ENCODE assay signal across 9 cellular contexts in the genomic region with DNA sequence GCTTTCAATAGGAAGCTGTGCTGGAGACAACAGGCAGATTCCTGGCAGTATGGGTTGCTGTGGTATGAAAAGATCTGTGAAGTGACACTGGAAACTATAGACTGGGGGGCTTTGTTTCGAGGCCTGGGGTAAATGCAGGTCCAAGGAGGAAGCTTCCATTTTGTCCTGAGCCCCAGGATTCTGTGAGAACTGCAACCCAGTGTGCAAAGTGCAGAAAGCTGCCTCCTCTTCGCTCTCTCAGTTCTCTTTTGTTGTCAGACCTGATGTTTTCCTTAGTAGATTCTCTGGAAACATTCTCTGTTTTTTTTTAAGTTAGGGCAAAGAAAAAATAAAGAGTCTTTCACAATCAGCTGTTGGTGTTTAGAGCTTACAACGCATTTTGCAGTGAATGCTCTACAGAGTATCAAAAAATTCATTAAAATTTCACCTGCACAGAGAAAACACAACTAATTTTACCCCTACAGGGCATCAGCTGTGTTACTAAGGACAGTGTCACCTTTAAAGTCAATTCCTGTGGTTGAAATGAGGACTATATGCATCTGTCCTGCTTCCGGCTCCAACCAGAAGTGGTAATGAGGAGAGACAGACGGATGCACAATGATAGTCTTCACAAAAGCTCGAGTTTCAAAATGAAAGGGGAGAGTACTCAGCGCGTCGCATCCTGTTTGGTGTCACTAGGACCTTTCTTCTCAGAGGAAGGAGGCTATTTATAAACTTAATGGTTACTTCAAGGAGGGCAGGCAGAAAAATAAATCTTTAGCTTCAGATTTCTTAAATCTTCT.
DNase-seq lines count a peak whose midpoint lies in the region; ATAC-seq and TF ChIP-seq lines count a peak whose summit lies in the region.
"Had no signal": no experiment of that assay in that cellular context is flagged by ENCODE, and none has a peak within 500 bp of the region (broad histone marks: within the 10 kb centered on the region; RNA-seq: fewer than 3 reads in every experiment).

No MANE protein-coding gene starts in this region.

- peak overlapping the region; percentile 57 for H3K4me3 Mint-ChIP-seq in activated CD4-positive, alpha-beta T cell treated with anti-CD3 and anti-CD28 coated beads for 36 hours
- peak overlapping the region; percentile 66 to 70 for H3K4me3 Mint-ChIP-seq in effector memory CD8-positive, alpha-beta T cell

- TF ChIP-seq CTCF in thyroid gland (IDR thresholded peaks at IDR 0.05): no peak

- CTCF ChIA-PET in activated CD4-positive, alpha-beta T cell treated with anti-CD3 and anti-CD28 coated beads for 36 hours (lab: Charles Lee): interaction anchor here (0.5 to 1.8 kb wide), 11 partner anchors 12 to 794 kb away, joined by 3 to 15 read pairs (median 3); no protein-coding TSS in a partner anchor

- POLR2A ChIA-PET in activated CD4-positive, alpha-beta T cell treated with anti-CD3 and anti-CD28 coated beads for 36 hours (lab: Charles Lee): interaction anchor here (0.6 to 1.5 kb wide), 2 partner anchors 25 to 1373 kb away, joined by 3 to 4 read pairs; no protein-coding TSS in a partner anchor

- intact Hi-C loops in activated CD4-positive, alpha-beta T cell treated with anti-CD3 and anti-CD28 coated beads for 36 hours (cut with DNase I, micrococcal nuclease): loop anchor here (1.0 to 2.0 kb wide), 3 partner anchors 25 to 87 kb away; a partner anchor contains a TSS
- intact Hi-C loops in thyroid gland (cut with DNase I): no loop called here

- H3K4me3 ChIP-seq in thyroid gland (replicated peaks in 1 of 3): no peak overlapping the region

- peak; percentile 79 for DNase-seq in activated CD4-positive, alpha-beta T cell treated with anti-CD3 and anti-CD28 coated beads for 36 hours
- DNase-seq in activated CD4-positive, alpha-beta T cell treated with anti-CD3 and anti-CD28 coated beads for 1 hour: no peak
- DNase-seq in T-helper 2 cell (peak in 3 of 5 experiments; percentile 31 to 96 (median 46)), thyroid gland (no peak), HK-2 (ENCODE audit: unreplicated experiment) (no peak)
- DNase-seq in effector memory CD8-positive, alpha-beta T cell: peak; percentile 28 to 44 (median 33)
- DNase-seq in stimulated activated CD8-positive, alpha-beta memory T cell treated with anti-CD3 and anti-CD28 coated beads, Interleukin-12 subunit alpha, Interleukin-12 subunit beta, amount 100 ng/mL, for 1 hour (ENCODE audit: low read depth): peak; percentile 17

- peaks cover 2% of the 10 kb centered on the region for H3K36me3 Mint-ChIP-seq in activated CD4-positive, alpha-beta T cell treated with anti-CD3 and anti-CD28 coated beads for 36 hours (ENCODE audit: low read depth)
- H3K36me3 Mint-ChIP-seq in effector memory CD8-positive, alpha-beta T cell (ENCODE audit: insufficient read depth): peaks cover 3% of the 10 kb centered on the region

- 71 to 73% methylated on average over 9 of the region's 9 CpGs for WGBS in thyroid gland, 2 donors

- H3K4me1 Mint-ChIP-seq in activated CD4-positive, alpha-beta T cell treated with anti-CD3 and anti-CD28 coated beads for 36 hours: peaks cover 52% of the 10 kb centered on the region
- peaks cover 20 to 33% of the 10 kb centered on the region in 2 donors for H3K4me1 Mint-ChIP-seq in effector memory CD8-positive, alpha-beta T cell (ENCODE audit: low read depth in 2 of 2)

- no peaks in the 10 kb centered on the region for H3K36me3 ChIP-seq in thyroid gland

- no peaks in the 10 kb centered on the region for H3K27me3 ChIP-seq in thyroid gland

- H3K27ac Mint-ChIP-seq in activated CD4-positive, alpha-beta T cell treated with anti-CD3 and anti-CD28 coated beads for 36 hours: peak overlapping the region; percentile 93
- H3K27ac Mint-ChIP-seq in effector memory CD8-positive, alpha-beta T cell: peak overlapping the region; percentile 92 to 97

- H3K27me3 Mint-ChIP-seq in activated CD4-positive, alpha-beta T cell treated with anti-CD3 and anti-CD28 coated beads for 36 hours: no peaks in the 10 kb centered on the region
- no peaks in the 10 kb centered on the region for H3K27me3 Mint-ChIP-seq in effector memory CD8-positive, alpha-beta T cell

- H3K4me1 ChIP-seq in thyroid gland: peaks cover 0 to 9% of the 10 kb centered on the region in 2 donors

- TF ChIP-seq POLR2A in thyroid gland (IDR thresholded peaks at IDR 0.05): no peak

- peak; percentile 96 for ATAC-seq in activated CD4-positive, alpha-beta T cell treated with anti-CD3 and anti-CD28 coated beads for 36 hours
- ATAC-seq in HG02981 (IDR thresholded peaks at IDR 0.05; ENCODE audit: unreplicated experiment): peak; percentile 94
- ATAC-seq in effector memory CD8-positive, alpha-beta T cell (replicated peaks): peak; percentile 98

- no peaks in the 10 kb centered on the region for H3K9me3 ChIP-seq in thyroid gland

- no peak overlapping the region for H3K27ac ChIP-seq in thyroid gland
- H3K27ac ChIP-seq: C4-2B had no signal

- no peaks in the 10 kb centered on the region for H3K9me3 Mint-ChIP-seq in activated CD4-positive, alpha-beta T cell treated with anti-CD3 and anti-CD28 coated beads for 36 hours (ENCODE audit: low read depth)
- H3K9me3 Mint-ChIP-seq in effector memory CD8-positive, alpha-beta T cell: no peaks in the 10 kb centered on the region

Comparison
In these comparisons a context has a peak if more than half of its experiments do, and no peak if none do; other contexts are left out.
1. DNase-seq: peak in activated CD4-positive, alpha-beta T cell treated with anti-CD3 and anti-CD28 coated beads for 36 hours (single experiment), T-helper 2 cell (3 of 5), effector memory CD8-positive, alpha-beta T cell (3 of 3) and stimulated activated CD8-positive, alpha-beta memory T cell treated with anti-CD3 and anti-CD28 coated beads, Interleukin-12 subunit alpha, Interleukin-12 subunit beta, amount 100 ng/mL, for 1 hour (single experiment); none in activated CD4-positive, alpha-beta T cell treated with anti-CD3 and anti-CD28 coated beads for 1 hour (single experiment), thyroid gland (0 of 2) and HK-2 (single experiment).
2. Peak in every context shown above with its lines, with median percentiles within 50 percentile points of each other: ATAC-seq.